8 cellular contexts compared by ENCODE assay signal in the genomic region with DNA sequence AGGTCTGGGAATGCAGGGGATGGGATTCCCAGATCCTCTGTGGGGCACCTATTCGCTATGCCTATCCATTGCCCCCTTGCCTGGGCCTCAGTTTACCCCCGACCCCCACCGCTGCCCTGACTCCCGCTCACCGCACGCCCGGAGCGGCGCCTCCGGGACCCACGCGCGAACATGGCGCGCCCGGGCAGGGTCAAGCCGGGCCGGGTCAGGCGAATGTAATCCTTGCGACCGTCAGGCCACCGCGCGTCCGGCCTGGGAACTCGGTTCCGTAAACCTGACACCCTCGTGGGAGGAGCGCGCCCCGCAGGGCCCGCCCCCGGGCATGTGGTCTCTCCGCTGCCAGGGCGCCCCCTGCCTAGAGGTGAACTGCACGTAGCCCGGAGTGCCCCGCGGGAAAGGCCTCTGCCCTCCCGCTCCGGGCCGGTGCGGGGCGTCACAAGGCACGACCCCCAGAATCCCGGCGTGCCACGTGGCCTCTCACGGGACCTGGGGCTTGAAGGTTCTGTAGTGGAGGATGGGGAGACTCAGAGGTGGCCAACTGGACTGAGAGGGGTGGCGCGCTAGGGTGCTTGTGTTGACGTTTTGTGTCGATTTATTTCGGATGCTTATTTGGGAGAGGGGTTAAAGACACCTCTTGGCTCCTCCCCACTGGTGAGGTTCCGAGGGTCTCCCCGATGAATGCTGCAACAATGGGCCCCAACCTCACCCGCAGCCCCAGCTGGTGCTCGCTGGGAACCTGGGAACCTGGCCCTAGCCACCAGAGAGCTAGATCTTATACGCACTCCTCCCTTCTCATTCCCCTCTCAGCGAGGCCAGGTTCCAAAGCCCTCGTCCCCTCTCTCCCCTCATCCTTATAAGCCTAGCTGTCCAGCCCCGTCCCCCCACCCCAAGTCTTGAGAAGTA.
DNase-seq lines count a peak whose midpoint lies in the region; ATAC-seq and TF ChIP-seq lines count a peak whose summit lies in the region.

A gene with protein sequence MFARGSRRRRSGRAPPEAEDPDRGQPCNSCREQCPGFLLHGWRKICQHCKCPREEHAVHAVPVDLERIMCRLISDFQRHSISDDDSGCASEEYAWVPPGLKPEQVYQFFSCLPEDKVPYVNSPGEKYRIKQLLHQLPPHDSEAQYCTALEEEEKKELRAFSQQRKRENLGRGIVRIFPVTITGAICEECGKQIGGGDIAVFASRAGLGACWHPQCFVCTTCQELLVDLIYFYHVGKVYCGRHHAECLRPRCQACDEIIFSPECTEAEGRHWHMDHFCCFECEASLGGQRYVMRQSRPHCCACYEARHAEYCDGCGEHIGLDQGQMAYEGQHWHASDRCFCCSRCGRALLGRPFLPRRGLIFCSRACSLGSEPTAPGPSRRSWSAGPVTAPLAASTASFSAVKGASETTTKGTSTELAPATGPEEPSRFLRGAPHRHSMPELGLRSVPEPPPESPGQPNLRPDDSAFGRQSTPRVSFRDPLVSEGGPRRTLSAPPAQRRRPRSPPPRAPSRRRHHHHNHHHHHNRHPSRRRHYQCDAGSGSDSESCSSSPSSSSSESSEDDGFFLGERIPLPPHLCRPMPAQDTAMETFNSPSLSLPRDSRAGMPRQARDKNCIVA (minus strand): TSS at position 249 of the 903 bp plus-strand sequence. CDS start 76 bp downstream, at position 173.

- intact Hi-C loops in tibial artery (cut with DNase I; ENCODE audit: low total_unique reads), result no loop called here

- H3K4me1 ChIP-seq in tibial artery, result peaks cover 0 to 18% (median 7%) of the 10 kb centered on the region in 4 donors

- peaks cover 0 to 8% (median 6%) of the 10 kb centered on the region in 3 donors for H3K36me3 ChIP-seq in tibial artery

- TF ChIP-seq CTCF in GM10248 (IDR thresholded peaks at IDR 0.05; ENCODE audit: control extremely low read depth, extremely low read depth, low read depth, missing control alignments) (peak; percentile 55), nephron (IDR thresholded peaks at IDR 0.05; ENCODE audit: unreplicated experiment in 3 of 3) (peak in 1 of 3 experiments; percentile 24), tibial artery (IDR thresholded peaks at IDR 0.05) (no peak)

- H3K27me3 ChIP-seq in tibial artery, result no peaks in the 10 kb centered on the region

- peaks cover 3% of the 10 kb centered on the region for H3K9me3 Mint-ChIP-seq in nephron

- POLR2A ChIA-PET in GM10248 (lab: Yijun Ruan, JAX), result no interaction called here

- peak; percentile 20 for ATAC-seq in HG03354 (IDR thresholded peaks at IDR 0.05; ENCODE audit: poor library complexity, severe bottlenecking, unreplicated experiment)
- no peak for ATAC-seq in HG02884 (IDR thresholded peaks at IDR 0.05; ENCODE audit: unreplicated experiment)

- peak; percentile 82 for DNase-seq in GM10248 (ENCODE audit: extremely low spot score)
- DNase-seq in NOMO-1 treated with dmso at 0.1 percent for 144 hours (lab: John Stamatoyannopoulos, UW; ENCODE audit: unreplicated experiment), result peak; percentile 63
- DNase-seq in activated T-cell treated with anti-CD3 and anti-CD28 coated beads, Interleukin-2, amount 50 U/mL, for 48 hours, result peak; percentile 82 to 84
- peak; percentile 62 for DNase-seq in fibroblast of gingiva (ENCODE audit: low read depth)
- DNase-seq in tibial artery, result peak; percentile 82 to 92

- peak within 1 kb of the TSS; percentile 56 to 83 (median 81) for H3K27ac Mint-ChIP-seq in nephron

- peak within 1 kb of the TSS; percentile 81 to 90 for H3K27ac ChIP-seq in tibial artery

- peak within 1 kb of the TSS; percentile 61 to 64 for H3K4me3 ChIP-seq in tibial artery

- H3K4me3 Mint-ChIP-seq in nephron, result peak within 1 kb of the TSS; percentile 80 to 86 (median 83)

- CTCF ChIA-PET in GM10248 (lab: Yijun Ruan, JAX), result interaction anchor here (1.1 kb wide), 1 partner anchor 11 kb away, joined by 3 read pairs; no protein-coding TSS in a partner anchor

- H3K4me1 Mint-ChIP-seq in nephron, result peaks cover 14% of the 10 kb centered on the region

- H3K36me3 Mint-ChIP-seq in nephron (ENCODE audit: low read depth), result peaks cover 8% of the 10 kb centered on the region

- no peaks in the 10 kb centered on the region for H3K27me3 Mint-ChIP-seq in nephron (ENCODE audit: low read depth)

- H3K9me3 ChIP-seq in tibial artery, result no peaks in the 10 kb centered on the region
